ENCODE assay signal across 16 cellular contexts in genomic region chr18:23102498-23103260, GRCh38. TPM values are rescaled to one million over a fixed set of nuclear protein-coding genes. Genes with fewer than 3 reads are reported as not detected.
DNase-seq lines count a peak whose midpoint lies in the region; ATAC-seq, FAIRE-seq and TF ChIP-seq lines count a peak whose summit lies in the region.
"Had no signal": no experiment of that assay in that cellular context is flagged by ENCODE, and none has a peak within 500 bp of the region (broad histone marks: within the 10 kb centered on the region; RNA-seq: fewer than 3 reads in every experiment).

No MANE protein-coding gene starts in this region.

- H3K27ac ChIP-seq in IMR-90 (ENCODE audit: insufficient read depth, low read length) (no peak overlapping the region), K562 (ENCODE audit: extremely low read depth, low read depth, low read length) (no peak overlapping the region), lower lobe of right lung (peak overlapping the region; percentile 77), upper lobe of right lung (peak overlapping the region; percentile 72)
- H3K27ac ChIP-seq: BLaER1 treated with 17β-estradiol and CSF1 and Interleukin-3, amounts not matched to agents 10 nM and 100 nM; HL-60; KMS-11 had no signal

- no peaks in the 10 kb centered on the region for H3K4me1 Mint-ChIP-seq in activated CD8-positive, alpha-beta T cell treated with anti-CD3 and anti-CD28 coated beads, Interleukin-2, amount 10 ng/mL, durations not matched to agents 7 days and 5 days (ENCODE audit: low read depth)

- no peak for TF ChIP-seq EP300 in K562 (IDR thresholded peaks at IDR 0.05; ENCODE audit: low read length)

- H3K4ac ChIP-seq in IMR-90 (ENCODE audit: low read depth, low read length), result no peak overlapping the region

- no peaks in the 10 kb centered on the region for H3K79me2 ChIP-seq in K562 (ENCODE audit: control insufficient read depth, insufficient read depth, low read length)

- H3K36me3 Mint-ChIP-seq in activated CD8-positive, alpha-beta T cell treated with anti-CD3 and anti-CD28 coated beads, Interleukin-2, amount 10 ng/mL, durations not matched to agents 7 days and 5 days (ENCODE audit: low read depth), result no peaks in the 10 kb centered on the region

- no TSS peak for BruUV-seq in IMR-90 (replicated peaks; lab: Mats Ljungman, UMichigan)
- no TSS peak for BruUV-seq in K562 (replicated peaks; lab: Mats Ljungman, UMichigan)

- H3K4me1 ChIP-seq in IMR-90 (ENCODE audit: control insufficient read depth, insufficient read depth, low read length) (peaks cover 9% of the 10 kb centered on the region), K562 (replicated peaks in 1 of 2; ENCODE audit: control insufficient read depth in 2 of 2, insufficient read depth in 2 of 2, low read length in 2 of 2) (peaks cover 0 to 3% of the 10 kb centered on the region in 2 experiments; a peak in 2 of 5 replicates), lower lobe of right lung (peaks cover 12% of the 10 kb centered on the region), upper lobe of right lung (no peaks in the 10 kb centered on the region)

- no peak overlapping the region for H3K18ac ChIP-seq in IMR-90 (ENCODE audit: low read depth, low read length)

- H3K79me1 ChIP-seq in IMR-90 (ENCODE audit: low read depth in 1 of 2, low read length in 2 of 2), result 0 out of 4 replicates have a peak, but pooled peaks cover 0 to under 1% of the 10 kb centered on the region in 2 experiments

- no peak overlapping the region for H3K56ac ChIP-seq in IMR-90 (ENCODE audit: extremely low read depth, insufficient read depth, low read length)

- H3K23ac ChIP-seq in IMR-90 (ENCODE audit: low read depth, low read length), result no peak overlapping the region

- FAIRE-seq in K562 (lab: Jason Lieb, UNC) (peak; percentile 35), RCC 7860 (lab: Jason Lieb, UNC) (no peak)
- FAIRE-seq: GM18507 had no signal

- no peak overlapping the region; the same call in 2 of the 3 replicates for H2BK15ac ChIP-seq in IMR-90 (ENCODE audit: low read depth, low read length)

- no peak for DNase-seq in IMR-90
- DNase-seq in K562 (ENCODE audit: extremely low read depth in 1 of 4, low spot score in 3 of 4), result no peak
- DNase-seq in lower lobe of right lung, result no peak
- DNase-seq in upper lobe of right lung, result no peak
- no peak for DNase-seq in RCC 7860 (ENCODE audit: low spot score)
- no peak for DNase-seq in COLO829 (ENCODE audit: low spot score)
- DNase-seq in activated CD8-positive, alpha-beta T cell treated with anti-CD3 and anti-CD28 coated beads, Interleukin-2, amount 10 ng/mL, durations not matched to agents 7 days and 5 days, result no peak
- DNase-seq: COR-L47, NCI-H1105, NCI-H1694 treated with DMSO at 0.1 percent for 48 hours, NCI-H69, SIG-M5 had no signal

- TF ChIP-seq RAD21 in IMR-90 (IDR thresholded peaks at IDR 0.05; ENCODE audit: low read length) (no peak), K562 (CRISPR knock-in tag; conservative IDR thresholded peaks at IDR 0.05 in 1 of 2, IDR thresholded peaks at IDR 0.05 in 1 of 2) (no peak)

- H3K36me3 ChIP-seq in IMR-90 (ENCODE audit: control insufficient read depth, insufficient read depth, low read length) (no peaks in the 10 kb centered on the region), K562 (ENCODE audit: control insufficient read depth, insufficient read depth, low read length) (no peaks in the 10 kb centered on the region), lower lobe of right lung (no peaks in the 10 kb centered on the region), upper lobe of right lung (no peaks in the 10 kb centered on the region)
- H3K36me3 ChIP-seq: BLaER1 treated with 17β-estradiol and CSF1 and Interleukin-3, amounts not matched to agents 10 nM and 100 nM had no signal

- POLR2A ChIA-PET in IMR-90 (lab: Charles Lee; ENCODE audit: unreplicated experiment), result no interaction called here
- POLR2A ChIA-PET in K562 (lab: Yijun Ruan, JAX), result interaction anchor here (0.7 to 1.2 kb wide), 3 partner anchors 10 to 62 kb away, joined by 3 to 5 read pairs (median 3); no protein-coding TSS in a partner anchor
- POLR2A ChIA-PET in activated CD8-positive, alpha-beta T cell treated with anti-CD3 and anti-CD28 coated beads, Interleukin-2, amount 10 ng/mL, durations not matched to agents 7 days and 5 days (lab: Charles Lee), result no interaction called here

- H2BK120ac ChIP-seq in IMR-90 (ENCODE audit: low read depth, low read length), result no peak overlapping the region

- H3K9me1 ChIP-seq in IMR-90 (ENCODE audit: insufficient read depth, low read length), result peaks cover 8% of the 10 kb centered on the region
- H3K9me1 ChIP-seq in K562 (ENCODE audit: control insufficient read depth, insufficient read depth, low read length), result no peaks in the 10 kb centered on the region

- no peak overlapping the region for H4K5ac ChIP-seq in IMR-90 (ENCODE audit: low read depth, low read length)

- H2BK20ac ChIP-seq in IMR-90 (ENCODE audit: low read depth, low read length), result 0 out of 2 replicates have a peak overlapping the region, but pooled peaks have one; percentile 16

- no peak for ATAC-seq in IMR-90 (ENCODE audit: low read depth)
- no peak for ATAC-seq in K562
- no peak for ATAC-seq in lower lobe of right lung
- no peak for ATAC-seq in upper lobe of right lung
- ATAC-seq in activated CD8-positive, alpha-beta T cell treated with anti-CD3 and anti-CD28 coated beads, Interleukin-2, amount 10 ng/mL, durations not matched to agents 7 days and 5 days, result no peak

- H3K27ac Mint-ChIP-seq in activated CD8-positive, alpha-beta T cell treated with anti-CD3 and anti-CD28 coated beads, Interleukin-2, amount 10 ng/mL, durations not matched to agents 7 days and 5 days, result no peak overlapping the region

- intact Hi-C loops in IMR-90 (cut with micrococcal nuclease), result no loop called here
- intact Hi-C loops in K562 (cut with micrococcal nuclease), result no loop called here
- intact Hi-C loops in lower lobe of right lung (cut with DNase I), result no loop called here
- intact Hi-C loops in upper lobe of right lung (cut with DNase I), result no loop called here

- dilution Hi-C loops in IMR-90 (cut with HindIII; ENCODE audit: low sequenced_read_pairs, unreplicated experiment), result no loop called here

- no peak for TF ChIP-seq CTCF in IMR-90 (conservative IDR thresholded peaks at IDR 0.05; ENCODE audit: low read depth, low read length)
- no peak for TF ChIP-seq CTCF in K562 (IDR thresholded peaks at IDR 0.05 in 2 of 3, conservative IDR thresholded peaks at IDR 0.05 in 1 of 3; ENCODE audit: insufficient read depth in 2 of 3, low read depth in 1 of 3, low read length in 3 of 3)
- no peak for TF ChIP-seq CTCF in lower lobe of right lung (IDR thresholded peaks at IDR 0.05)
- no peak for TF ChIP-seq CTCF in upper lobe of right lung (IDR thresholded peaks at IDR 0.05)

- CTCF ChIA-PET in IMR-90 (lab: Yijun Ruan, JAX) (interaction anchor here (0.9 kb wide), 1 partner anchor 11 kb away, joined by 4 read pairs; no protein-coding TSS in a partner anchor), K562 (lab: Yijun Ruan, JAX; ENCODE audit: low intra/inter-chr PET ratio) (no interaction called here)
- CTCF ChIA-PET in activated CD8-positive, alpha-beta T cell treated with anti-CD3 and anti-CD28 coated beads, Interleukin-2, amount 10 ng/mL, durations not matched to agents 7 days and 5 days (lab: Charles Lee), result interaction anchor here (0.8 to 1.1 kb wide), 2 partner anchors 282 to 309 kb away, joined by 3 read pairs; no protein-coding TSS in a partner anchor

- H3K27me3 ChIP-seq in IMR-90 (ENCODE audit: control insufficient read depth, insufficient read depth, low read length) (no peaks in the 10 kb centered on the region), K562 (ENCODE audit: control insufficient read depth in 2 of 2, insufficient read depth in 2 of 2, low read length in 2 of 2) (peaks cover 28 to 31% of the 10 kb centered on the region in 2 experiments; a peak in 4 of 5 replicates), lower lobe of right lung (ENCODE audit: low read depth) (no peaks in the 10 kb centered on the region), upper lobe of right lung (no peaks in the 10 kb centered on the region)
- H3K27me3 ChIP-seq: BLaER1 treated with 17β-estradiol and CSF1 and Interleukin-3, amounts not matched to agents 10 nM and 100 nM had no signal

- H3K9me3 ChIP-seq in IMR-90 (ENCODE audit: control insufficient read depth, insufficient read depth, low read length), result no peaks in the 10 kb centered on the region
- no peaks in the 10 kb centered on the region for H3K9me3 ChIP-seq in K562 (replicated peaks; ENCODE audit: control insufficient read depth, insufficient read depth, low read depth, low read length)
- H3K9me3 ChIP-seq in lower lobe of right lung, result no peaks in the 10 kb centered on the region
- no peaks in the 10 kb centered on the region for H3K9me3 ChIP-seq in upper lobe of right lung
- H3K9me3 ChIP-seq: BLaER1 treated with 17β-estradiol and CSF1 and Interleukin-3, amounts not matched to agents 10 nM and 100 nM had no signal

- no peak overlapping the region; the same call in 1 of the 2 replicates for H2AK5ac ChIP-seq in IMR-90 (ENCODE audit: low read depth, low read length)

- H4K8ac ChIP-seq in IMR-90 (ENCODE audit: low read depth in 2 of 2, low read length in 2 of 2), result no peak overlapping the region

- H3K4me3 Mint-ChIP-seq in activated CD8-positive, alpha-beta T cell treated with anti-CD3 and anti-CD28 coated beads, Interleukin-2, amount 10 ng/mL, durations not matched to agents 7 days and 5 days, result no peak overlapping the region

- H2BK5ac ChIP-seq in IMR-90 (ENCODE audit: low read depth, low read length, poor library complexity, severe bottlenecking), result no peak overlapping the region

- TF ChIP-seq POLR2A in IMR-90 (IDR thresholded peaks at IDR 0.05; ENCODE audit: low read depth, low read length), result no peak
- no peak for TF ChIP-seq POLR2A in K562 (conservative IDR thresholded peaks at IDR 0.05)

- H3K9ac ChIP-seq in IMR-90 (ENCODE audit: low read depth, low read length), result no peak overlapping the region
- no peak overlapping the region for H3K9ac ChIP-seq in K562 (ENCODE audit: insufficient read depth in 1 of 2, low read depth in 2 of 2, low read length in 2 of 2)
- H3K9ac ChIP-seq: BLaER1 treated with 17β-estradiol and CSF1 and Interleukin-3, amounts not matched to agents 10 nM and 100 nM; KMS-11 had no signal

- H3K4me3 ChIP-seq in IMR-90 (ENCODE audit: insufficient read depth, low read depth, low read length) (no peak overlapping the region), K562 (no peak overlapping the region), lower lobe of right lung (no peak overlapping the region), upper lobe of right lung (no peak overlapping the region)
- H3K4me3 ChIP-seq: BLaER1 treated with 17β-estradiol and CSF1 and Interleukin-3, amounts not matched to agents 10 nM and 100 nM had no signal

- no peak overlapping the region for H3K14ac ChIP-seq in IMR-90 (replicated peaks; ENCODE audit: low read depth, low read length)

- H3K27me3 Mint-ChIP-seq in activated CD8-positive, alpha-beta T cell treated with anti-CD3 and anti-CD28 coated beads, Interleukin-2, amount 10 ng/mL, durations not matched to agents 7 days and 5 days (ENCODE audit: low read depth), result peaks cover 4% of the 10 kb centered on the region

- no peak overlapping the region for H2AK9ac ChIP-seq in IMR-90 (replicated peaks; ENCODE audit: low read depth, low read length, poor library complexity)

- no peaks in the 10 kb centered on the region for H3K9me3 Mint-ChIP-seq in activated CD8-positive, alpha-beta T cell treated with anti-CD3 and anti-CD28 coated beads, Interleukin-2, amount 10 ng/mL, durations not matched to agents 7 days and 5 days (ENCODE audit: insufficient read depth)

- H4K20me1 ChIP-seq in IMR-90 (ENCODE audit: insufficient read depth, low read length) (no peaks in the 10 kb centered on the region), K562 (replicated peaks; ENCODE audit: control insufficient read depth, insufficient read depth, low read length) (no peaks in the 10 kb centered on the region)
- H4K20me1 ChIP-seq: BLaER1 treated with 17β-estradiol and CSF1 and Interleukin-3, amounts not matched to agents 10 nM and 100 nM had no signal

- no peak overlapping the region for H3K4me2 ChIP-seq in IMR-90 (ENCODE audit: low read depth, low read length)
- H3K4me2 ChIP-seq in K562 (ENCODE audit: insufficient read depth, low read length), result no peak overlapping the region
- H3K4me2 ChIP-seq: BLaER1 treated with 17β-estradiol and CSF1 and Interleukin-3, amounts not matched to agents 10 nM and 100 nM; KMS-11 had no signal

- H2AFZ ChIP-seq in IMR-90 (replicated peaks; ENCODE audit: low read length, poor library complexity) (no peak overlapping the region), K562 (ENCODE audit: low read depth, low read length) (no peak overlapping the region)

- no CpG with 5 or more reads among the region's 11 CpGs for WGBS in IMR-90 (ENCODE audit: extremely low coverage in 2 of 2, insufficient read length in 1 of 2), 2 experiments
- 4% methylated on average over 11 of the region's 11 CpGs for WGBS in K562 (ENCODE audit: insufficient coverage, low coverage, missing lambda C conversion rate)

- in situ Hi-C loops in IMR-90 (cut with MboI; ENCODE audit: low sequenced_read_pairs) (no loop called here), K562 (cut with MboI) (no loop called here)

- H4K91ac ChIP-seq in IMR-90 (ENCODE audit: insufficient read depth, low read depth, low read length), result no peak overlapping the region

RNA-seq across cellular contexts. Expression of gene CABLES1, which starts 32.6 kb away (rescaled TPM):
- 4.7 and 5.7 TPM in 2 replicates for total RNA-seq in IMR-90 (2012; rRNA removed)
- 4.4 and 4.7 TPM in 2 replicates for polyA plus RNA-seq in IMR-90 (2012; rRNA removed)
- 2.2 and 5.2 TPM in 2 replicates for polyA plus RNA-seq in IMR-90 (2012; cell fraction: cytosol; rRNA removed)
- 3.2 and 7.3 TPM in 2 replicates for polyA plus RNA-seq in IMR-90 (2012; cell fraction: nucleus; rRNA removed; ENCODE audit: low replicate concordance)
- total RNA-seq in K562 (2011; cell fraction: chromatin; rRNA removed; ENCODE audit: low replicate concordance), result 0.76 TPM in 1 of 2 replicates, not detected in the other
- not detected in 2 replicates for total RNA-seq in K562 (2011; cell fraction: nucleolus; rRNA removed)
- 0.31 TPM in 1 of 2 replicates, not detected in the other for total RNA-seq in K562 (2011; cell fraction: nucleoplasm; rRNA removed)
- total RNA-seq in K562 (2014; rRNA removed), result 0.04 and 0.09 TPM in 2 replicates
- total RNA-seq in K562 (2014; rRNA removed; fragmentation: Illumina TruSeq; extraction: Trizol), result not detected in 2 replicates
- total RNA-seq in K562 (2015; rRNA removed; fragmentation: Illumina TruSeq; extraction: Trizol), result not detected in 2 replicates
- 0.07 and 0.09 TPM in 2 replicates for total RNA-seq in K562 (2021)
- polyA plus RNA-seq in K562 (2011; rRNA removed), result 0.04 TPM in 1 of 2 replicates, not detected in the other
- not detected in 2 replicates for polyA plus RNA-seq in K562 (2011; cell fraction: cytosol; rRNA removed)
- polyA plus RNA-seq in K562 (2011; cell fraction: nucleus; rRNA removed), result 0.07 TPM in 1 of 2 replicates, not detected in the other
- polyA plus RNA-seq in K562 (2012), result 0.08 and 0.10 TPM in 2 replicates
- polyA plus RNA-seq in K562 (2014; fragmentation: Illumina TruSeq; extraction: Trizol), result 0.04 TPM in 1 of 2 replicates, not detected in the other
- polyA plus RNA-seq in K562 (2014; fragmentation: Nextera tagmentation; extraction: Ambion mirVana), result under 1 TPM; 0.04 to 0.10 TPM
- polyA plus RNA-seq in K562 (2014; rRNA removed), result not detected in 2 replicates
- polyA minus RNA-seq in K562 (2011; rRNA and poly(A)+ RNA removed), result not detected in 2 replicates
- polyA minus RNA-seq in K562 (2011; cell fraction: cytosol; rRNA and poly(A)+ RNA removed), result not detected in 2 replicates
- 0.40 TPM in 1 of 2 replicates, not detected in the other for polyA minus RNA-seq in K562 (2011; cell fraction: nucleus; rRNA and poly(A)+ RNA removed)
- 44.2 TPM for total RNA-seq in lower lobe of right lung
- 39.5 TPM for total RNA-seq in upper lobe of right lung
- total RNA-seq in activated CD8-positive, alpha-beta T cell treated with anti-CD3 and anti-CD28 coated beads, Interleukin-2, amount 10 ng/mL, durations not matched to agents 7 days and 5 days, result 1 to 10 TPM; 2.3 to 2.7 TPM

Comparison
In these comparisons a context has a peak if more than half of its experiments do, and no peak if none do; other contexts are left out.
1. H3K27ac ChIP-seq: peak in lower lobe of right lung (single experiment) and upper lobe of right lung (single experiment); none in IMR-90 (single experiment) and K562 (single experiment).